22 cellular contexts compared by ENCODE assay signal in genomic region chr10:132876967-132877366, GRCh38.
DNase-seq lines count a peak whose midpoint lies in the region; ATAC-seq and TF ChIP-seq lines count a peak whose summit lies in the region.
"Had no signal": no experiment of that assay in that cellular context is flagged by ENCODE, and none has a peak within 500 bp of the region (broad histone marks: within the 10 kb centered on the region; RNA-seq: fewer than 3 reads in every experiment).

No MANE protein-coding gene starts in this region.

- H3K36me3 Mint-ChIP-seq in chondrocyte (ENCODE audit: low read depth) (peaks cover 2% of the 10 kb centered on the region), mesothelial cell of epicardium (no peaks in the 10 kb centered on the region)
- no peaks in the 10 kb centered on the region for H3K36me3 Mint-ChIP-seq in natural killer cell treated with Interleukin-12 subunit alpha and Interleukin-12 subunit beta and Interleukin-15 and Interleukin-18, amount 100 ng/mL, for 72 hours
- H3K36me3 Mint-ChIP-seq: activated naive CD8-positive, alpha-beta T cell had no signal

- H3K9me3 Mint-ChIP-seq in chondrocyte (ENCODE audit: low read depth) (peaks cover 8% of the 10 kb centered on the region), mesothelial cell of epicardium (peaks cover 10% of the 10 kb centered on the region)
- H3K9me3 Mint-ChIP-seq in natural killer cell treated with Interleukin-12 subunit alpha and Interleukin-12 subunit beta and Interleukin-15 and Interleukin-18, amount 100 ng/mL, for 72 hours = no peaks in the 10 kb centered on the region
- H3K9me3 Mint-ChIP-seq: activated T-helper 2 cell treated with anti-CD3 and anti-CD28 coated beads, Interferon-gamma antibody, Interleukin-2, Interleukin-4, amounts not matched to agents 10 μg/mL and 5 μg/mL and 100 μg/mL, durations not matched to agents 14 hours and 24 hours and 36 hours; stimulated activated naive CD8-positive, alpha-beta T cell treated with anti-CD3 and anti-CD28 coated beads, Interleukin-15, Interleukin-2, amounts not matched to agents 100 ng/mL and 50 ng/mL, for 24 hours had no signal

- TF ChIP-seq CTCF in left ventricle myocardium inferior (IDR thresholded peaks at IDR 0.05; ENCODE audit: borderline replicate concordance) (no peak), chondrocyte (IDR thresholded peaks at IDR 0.05) (no peak), mesothelial cell of epicardium (IDR thresholded peaks at IDR 0.05; ENCODE audit: unreplicated experiment) (no peak), upper lobe of right lung (IDR thresholded peaks at IDR 0.05) (no peak)

- H3K4me3 Mint-ChIP-seq in chondrocyte (ENCODE audit: unreplicated experiment) = no peak overlapping the region
- H3K4me3 Mint-ChIP-seq in mesothelial cell of epicardium = no peak overlapping the region
- no peak overlapping the region for H3K4me3 Mint-ChIP-seq in natural killer cell treated with Interleukin-12 subunit alpha and Interleukin-12 subunit beta and Interleukin-15 and Interleukin-18, amount 100 ng/mL, for 72 hours
- H3K4me3 Mint-ChIP-seq: activated naive CD8-positive, alpha-beta T cell; stimulated activated naive CD8-positive, alpha-beta T cell treated with anti-CD3 and anti-CD28 coated beads, Interleukin-15, Interleukin-2, amounts not matched to agents 100 ng/mL and 50 ng/mL, for 24 hours had no signal

- H3K36me3 ChIP-seq in left ventricle myocardium inferior (no peaks in the 10 kb centered on the region), upper lobe of right lung (no peaks in the 10 kb centered on the region)
- H3K36me3 ChIP-seq: esophagus squamous epithelium, neutrophil, prostate gland, tibial artery had no signal

- intact Hi-C loops in Right ventricle myocardium inferior (cut with DNase I) (no loop called here), left ventricle myocardium inferior (cut with micrococcal nuclease) (no loop called here), upper lobe of right lung (cut with DNase I) (no loop called here)

- H3K4me1 ChIP-seq in left ventricle myocardium inferior (no peaks in the 10 kb centered on the region), upper lobe of right lung (no peaks in the 10 kb centered on the region)
- H3K4me1 ChIP-seq: esophagus squamous epithelium, prostate gland had no signal

- H3K27ac ChIP-seq in left ventricle myocardium inferior (replicated peaks) (no peak overlapping the region), upper lobe of right lung (no peak overlapping the region)
- H3K27ac ChIP-seq: esophagus squamous epithelium, neutrophil, prostate gland, tibial artery had no signal

- ATAC-seq in Right ventricle myocardium inferior (no peak), upper lobe of right lung (no peak)
- no peak for ATAC-seq in natural killer cell treated with Interleukin-12 subunit alpha and Interleukin-12 subunit beta and Interleukin-15 and Interleukin-18, amount 100 ng/mL, for 72 hours

- DNase-seq in Right ventricle myocardium inferior (ENCODE audit: missing footprints) = peak; percentile 30
- no peak for DNase-seq in left ventricle myocardium inferior
- DNase-seq in chondrocyte (ENCODE audit: low spot score) = peak; percentile 70
- peak; percentile 11 to 31 for DNase-seq in mesothelial cell of epicardium (ENCODE audit: low spot score in 2 of 2, unreplicated experiment in 2 of 2)
- DNase-seq in upper lobe of right lung = peak; percentile 61
- DNase-seq in DMS 273 (lab: John Stamatoyannopoulos, UW; ENCODE audit: unreplicated experiment) = no peak
- no peak for DNase-seq in SW480 (ENCODE audit: low spot score)
- DNase-seq in natural killer cell treated with Interleukin-12 subunit alpha and Interleukin-12 subunit beta and Interleukin-15 and Interleukin-18, amount 100 ng/mL, for 72 hours (ENCODE audit: low spot score) = no peak
- DNase-seq: activated CD4-positive, alpha-beta T cell treated with anti-CD3 and anti-CD28 coated beads for 48 hours; caudate nucleus; esophagus squamous epithelium; foreskin melanocyte; HCEC 1CT; Karpas-422; mesendoderm; NCI-H1436 treated with DMSO at 0.1 percent for 48 hours had no signal

- H3K27me3 Mint-ChIP-seq in chondrocyte (ENCODE audit: low read depth) (peaks cover 53% of the 10 kb centered on the region), mesothelial cell of epicardium (ENCODE audit: low read depth) (peaks cover 47% of the 10 kb centered on the region)
- peaks cover 20 to 24% of the 10 kb centered on the region in 2 donors for H3K27me3 Mint-ChIP-seq in natural killer cell treated with Interleukin-12 subunit alpha and Interleukin-12 subunit beta and Interleukin-15 and Interleukin-18, amount 100 ng/mL, for 72 hours

- peaks cover 82% of the 10 kb centered on the region for H3K27me3 ChIP-seq in left ventricle myocardium inferior (ENCODE audit: low read depth)
- H3K27me3 ChIP-seq in upper lobe of right lung = peaks cover 36% of the 10 kb centered on the region

- H3K9me3 ChIP-seq in left ventricle myocardium inferior (replicated peaks) (peaks cover 11% of the 10 kb centered on the region), upper lobe of right lung (no peaks in the 10 kb centered on the region)
- H3K9me3 ChIP-seq: esophagus squamous epithelium, neutrophil, prostate gland had no signal

- H3K4me3 ChIP-seq in left ventricle myocardium inferior (no peak overlapping the region), upper lobe of right lung (no peak overlapping the region)
- H3K4me3 ChIP-seq: esophagus squamous epithelium, prostate gland, tibial artery had no signal

- H3K27ac Mint-ChIP-seq in chondrocyte (ENCODE audit: unreplicated experiment) = no peak overlapping the region
- no peak overlapping the region for H3K27ac Mint-ChIP-seq in mesothelial cell of epicardium
- no peak overlapping the region for H3K27ac Mint-ChIP-seq in natural killer cell treated with Interleukin-12 subunit alpha and Interleukin-12 subunit beta and Interleukin-15 and Interleukin-18, amount 100 ng/mL, for 72 hours
- H3K27ac Mint-ChIP-seq: activated naive CD8-positive, alpha-beta T cell; activated T-helper 2 cell treated with anti-CD3 and anti-CD28 coated beads, Interferon-gamma antibody, Interleukin-2, Interleukin-4, amounts not matched to agents 10 μg/mL and 5 μg/mL and 100 μg/mL, durations not matched to agents 14 hours and 24 hours and 36 hours; stimulated activated naive CD8-positive, alpha-beta T cell treated with anti-CD3 and anti-CD28 coated beads, Interleukin-15, Interleukin-2, amounts not matched to agents 100 ng/mL and 50 ng/mL, for 24 hours had no signal

- H3K4me1 Mint-ChIP-seq in chondrocyte (ENCODE audit: low read depth) = no peaks in the 10 kb centered on the region
- H3K4me1 Mint-ChIP-seq in mesothelial cell of epicardium = peaks cover 3% of the 10 kb centered on the region
- H3K4me1 Mint-ChIP-seq in natural killer cell treated with Interleukin-12 subunit alpha and Interleukin-12 subunit beta and Interleukin-15 and Interleukin-18, amount 100 ng/mL, for 72 hours (ENCODE audit: low read depth in 2 of 2) = no peaks in the 10 kb centered on the region

Comparison
In these comparisons a context has a peak if more than half of its experiments do, and no peak if none do; other contexts are left out.
1. DNase-seq: peak in Right ventricle myocardium inferior (single experiment), chondrocyte (single experiment), mesothelial cell of epicardium (2 of 2) and upper lobe of right lung (single experiment); none in left ventricle myocardium inferior (single experiment), DMS 273 (single experiment), SW480 (single experiment) and natural killer cell treated with Interleukin-12 subunit alpha and Interleukin-12 subunit beta and Interleukin-15 and Interleukin-18, amount 100 ng/mL, for 72 hours (single experiment).